ENCODE assay signal across 1 cellular context in genomic region chr13:112606125-112607001, GRCh38.
A peak's percentile ranks its signal among the peaks of the same experiment; 100 is the strongest.
TF ChIP-seq lines count a peak whose summit lies in the region.

No MANE protein-coding gene starts in this region.

TF ChIP-seq in GM12878, 131 proteins besides CTCF, POLR2A, EP300 and RAD21 (continued from another document):
- no peak for TF ChIP-seq RFX5 (IDR thresholded peaks at IDR 0.05; ENCODE audit: low read depth, low read length)
- no peak for TF ChIP-seq BCLAF1 (IDR thresholded peaks at IDR 0.05)
- peak; percentile 71; the same call in 1 of the 2 replicates for TF ChIP-seq SMARCA5 (IDR thresholded peaks at IDR 0.05)
- TF ChIP-seq RELB (IDR thresholded peaks at IDR 0.05; ENCODE audit: low read depth) = 0 out of 2 replicates have a peak, but pooled peaks have one; percentile 16
- no peak for TF ChIP-seq STAT1 (conservative IDR thresholded peaks at IDR 0.05)
- no peak for TF ChIP-seq BMI1 (IDR thresholded peaks at IDR 0.05; ENCODE audit: borderline replicate concordance)
- no peak for TF ChIP-seq CHD1 (IDR thresholded peaks at IDR 0.05; ENCODE audit: low read depth, low read length)
- peak; percentile 60 for TF ChIP-seq PKNOX1 (IDR thresholded peaks at IDR 0.05)
- TF ChIP-seq CHD4 (IDR thresholded peaks at IDR 0.05) = no peak
- peak in 1 of 2 experiments; percentile 56; a peak in 2 of 4 replicates for TF ChIP-seq BHLHE40 (IDR thresholded peaks at IDR 0.05; ENCODE audit: borderline replicate concordance in 1 of 2, low read depth in 2 of 2, low read length in 1 of 2)
- TF ChIP-seq SIX5 (IDR thresholded peaks at IDR 0.05; ENCODE audit: low read depth, low read length, severe bottlenecking) = no peak
- 0 out of 2 replicates have a peak, but pooled peaks have one; percentile 6 for TF ChIP-seq ZBTB11 (CRISPR knock-in tag; IDR thresholded peaks at IDR 0.05)
- no peak for TF ChIP-seq ZNF217 (IDR thresholded peaks at IDR 0.05)
- TF ChIP-seq MEF2B (IDR thresholded peaks at IDR 0.05; ENCODE audit: partially characterized antibody, poor library complexity, severe bottlenecking) = no peak
- TF ChIP-seq NR2C2 (IDR thresholded peaks at IDR 0.05; ENCODE audit: borderline replicate concordance, control insufficient read depth, insufficient read length, low read depth) = no peak
- no peak for TF ChIP-seq CUX1 (IDR thresholded peaks at IDR 0.05; ENCODE audit: insufficient replicate concordance, low read depth, low read length)
- no peak for TF ChIP-seq CEBPZ (IDR thresholded peaks at IDR 0.05; ENCODE audit: low read depth, low read length)
- no peak for TF ChIP-seq HDAC2 (IDR thresholded peaks at IDR 0.05)
- no peak for TF ChIP-seq CBX3 (IDR thresholded peaks at IDR 0.05; ENCODE audit: borderline replicate concordance, low read depth)
- 0 out of 2 replicates have a peak, but pooled peaks have one; percentile 16 for TF ChIP-seq EED (IDR thresholded peaks at IDR 0.05; ENCODE audit: low read depth)
- TF ChIP-seq EGR1 (IDR thresholded peaks at IDR 0.05; ENCODE audit: borderline replicate concordance in 1 of 2, low read depth in 2 of 2, low read length in 2 of 2) = 0 out of 3 replicates have a peak, but pooled peaks of 1 of the 2 experiments have one; percentile 16
- TF ChIP-seq TAF1 (IDR thresholded peaks at IDR 0.05; ENCODE audit: borderline replicate concordance, low read depth, low read length) = no peak
- 0 out of 2 replicates have a peak, but pooled peaks have one; percentile 2 for TF ChIP-seq IRF3 (IDR thresholded peaks at IDR 0.05)
- no peak for TF ChIP-seq HDGF (IDR thresholded peaks at IDR 0.05)
- no peak for TF ChIP-seq NR2C1 (IDR thresholded peaks at IDR 0.05)
- TF ChIP-seq MTA3 (IDR thresholded peaks at IDR 0.05; ENCODE audit: borderline replicate concordance, low read length) = no peak
- peak; percentile 44; the same call in 1 of the 2 replicates for TF ChIP-seq YY1 (IDR thresholded peaks at IDR 0.05; ENCODE audit: low read depth, low read length)
- TF ChIP-seq RAD51 (IDR thresholded peaks at IDR 0.05) = no peak
- TF ChIP-seq IRF4 (IDR thresholded peaks at IDR 0.05; ENCODE audit: low read depth, low read length) = no peak
- TF ChIP-seq MXI1 (IDR thresholded peaks at IDR 0.05; ENCODE audit: low read depth, low read length) = peak; percentile 35; the same call in 1 of the 2 replicates
- TF ChIP-seq ZNF24 (IDR thresholded peaks at IDR 0.05) = no peak
- TF ChIP-seq NFXL1 (IDR thresholded peaks at IDR 0.05; ENCODE audit: borderline replicate concordance) = no peak
- TF ChIP-seq LARP7 (IDR thresholded peaks at IDR 0.05) = 0 out of 2 replicates have a peak, but pooled peaks have one; percentile 36
- no peak for TF ChIP-seq ZNF687 (IDR thresholded peaks at IDR 0.05)
